Comparison of ENCODE assay signal across 16 cellular contexts in genomic region chr2:227454323-227454860, GRCh38. TPM values are rescaled to one million over a fixed set of nuclear protein-coding genes. Genes with fewer than 3 reads are reported as not detected.
DNase-seq lines count a peak whose midpoint lies in the region; ATAC-seq, FAIRE-seq and TF ChIP-seq lines count a peak whose summit lies in the region.
"Had no signal": no experiment of that assay in that cellular context is flagged by ENCODE, and none has a peak within 500 bp of the region (broad histone marks: within the 10 kb centered on the region; RNA-seq: fewer than 3 reads in every experiment).

No MANE protein-coding gene starts in this region.

- no peak overlapping the region for H2BK12ac ChIP-seq in H9 (ENCODE audit: insufficient read length, low read depth, low read length)

- H3K9me3 Mint-ChIP-seq in H9 (no peaks in the 10 kb centered on the region), brain (no peaks in the 10 kb centered on the region)
- H3K9me3 Mint-ChIP-seq in stimulated activated naive B cell treated with anti-CD40 and anti-IgM and Interleukin-4, amounts not matched to agents 10 μg/mL and 1 μg/mL and 100 μg/mL, for 72 hours = no peaks in the 10 kb centered on the region

- no peak overlapping the region for H3K4me3 ChIP-seq in BLaER1 treated with 17β-estradiol and CSF1 and Interleukin-3, amounts not matched to agents 10 nM and 100 nM
- H3K4me3 ChIP-seq: GM23248, SK-N-MC had no signal

- peaks cover 36 to 100% (median 83%) of the 10 kb centered on the region in 10 experiments for H3K4me1 ChIP-seq in BLaER1 treated with 17β-estradiol and CSF1 and Interleukin-3, amounts not matched to agents 10 nM and 100 nM
- no peaks in the 10 kb centered on the region; the same call in 1 of the 2 replicates for H3K4me1 ChIP-seq in H9 (ENCODE audit: insufficient read depth, low read length)

- no peak overlapping the region for H3K4me3 Mint-ChIP-seq in H9
- H3K4me3 Mint-ChIP-seq in brain = no peak overlapping the region
- no peak overlapping the region for H3K4me3 Mint-ChIP-seq in stimulated activated naive B cell treated with anti-CD40 and anti-IgM and Interleukin-4, amounts not matched to agents 10 μg/mL and 1 μg/mL and 100 μg/mL, for 72 hours

- no peak overlapping the region for H3K4ac ChIP-seq in H9 (ENCODE audit: low read depth, low read length)

- H3K23ac ChIP-seq in H9 (ENCODE audit: insufficient read length, low read depth, low read length) = no peak overlapping the region

- DNase-seq in H9 (no peak), iPS-NIHi7 (ENCODE audit: extremely low spot score) (no peak), frontal cortex (ENCODE audit: low spot score in 2 of 2) (no peak)
- no peak for DNase-seq in stimulated activated naive B cell treated with anti-CD40 and anti-IgM and Interleukin-4, amounts not matched to agents 10 μg/mL and 1 μg/mL and 100 μg/mL, for 72 hours
- DNase-seq: DND-41, GDM1, GM23248, NCI-H1105 treated with DMSO at 0.1 percent for 48 hours, NCI-H187 treated with DMSO at 0.1 percent for 48 hours, NCI-H526 treated with DMSO at 0.1 percent for 48 hours, Right ventricle myocardium superior had no signal

- no peak overlapping the region for H2BK20ac ChIP-seq in H9 (ENCODE audit: low read depth, low read length, poor library complexity, severe bottlenecking)

- H3K36me3 Mint-ChIP-seq in H9 (ENCODE audit: insufficient read depth in 1 of 3, low read depth in 3 of 3) (no peaks in the 10 kb centered on the region), brain (no peaks in the 10 kb centered on the region)
- H3K36me3 Mint-ChIP-seq in stimulated activated naive B cell treated with anti-CD40 and anti-IgM and Interleukin-4, amounts not matched to agents 10 μg/mL and 1 μg/mL and 100 μg/mL, for 72 hours = no peaks in the 10 kb centered on the region

- no peak overlapping the region for H3K9ac ChIP-seq in BLaER1 treated with 17β-estradiol and CSF1 and Interleukin-3, amounts not matched to agents 10 nM and 100 nM
- no peak overlapping the region for H3K9ac ChIP-seq in H9 (ENCODE audit: extremely low read depth, insufficient read length, low read length)
- H3K9ac ChIP-seq: GM23248 had no signal

- no peaks in the 10 kb centered on the region for H3K27me3 ChIP-seq in BLaER1 treated with 17β-estradiol and CSF1 and Interleukin-3, amounts not matched to agents 10 nM and 100 nM
- no peaks in the 10 kb centered on the region for H3K27me3 ChIP-seq in H9 (ENCODE audit: insufficient read depth, low read length)

- H2AFZ ChIP-seq in H9 (ENCODE audit: low read length) = no peak overlapping the region
- H2AFZ ChIP-seq: GM23248 had no signal

- TF ChIP-seq CTCF in H9 (conservative IDR thresholded peaks at IDR 0.05) (no peak), brain (conservative IDR thresholded peaks at IDR 0.05) (no peak)

- H3K27me3 Mint-ChIP-seq in H9 (ENCODE audit: low read depth) (no peaks in the 10 kb centered on the region), brain (no peaks in the 10 kb centered on the region)
- H3K27me3 Mint-ChIP-seq in stimulated activated naive B cell treated with anti-CD40 and anti-IgM and Interleukin-4, amounts not matched to agents 10 μg/mL and 1 μg/mL and 100 μg/mL, for 72 hours = no peaks in the 10 kb centered on the region

- FAIRE-seq in frontal cortex (lab: Jason Lieb, UNC) = no peak
- FAIRE-seq: RCC 7860 had no signal

- H3K4me2 ChIP-seq in BLaER1 treated with 17β-estradiol and CSF1 and Interleukin-3, amounts not matched to agents 10 nM and 100 nM = peak overlapping the region in 8 of 11 experiments; percentile 16 to 87 (median 51); a peak in 13 of 22 replicates
- no peak overlapping the region for H3K4me2 ChIP-seq in H9 (ENCODE audit: insufficient read depth, insufficient read length, low read length)

- H3K14ac ChIP-seq in H9 (ENCODE audit: insufficient read depth, low read length) = peak overlapping the region; percentile 65; the same call in 1 of the 2 replicates

- H3K79me1 ChIP-seq in H9 (ENCODE audit: insufficient read depth, low read depth, low read length, poor library complexity, severe bottlenecking) = no peaks in the 10 kb centered on the region

- H3T11ph ChIP-seq in H9 (ENCODE audit: low read length) = no peak overlapping the region

- H2BK15ac ChIP-seq in H9 (ENCODE audit: low read depth, low read length) = no peak overlapping the region

- no peaks in the 10 kb centered on the region for H4K20me1 ChIP-seq in BLaER1 treated with 17β-estradiol and CSF1 and Interleukin-3, amounts not matched to agents 10 nM and 100 nM
- H4K20me1 ChIP-seq in H9 (ENCODE audit: control insufficient read depth, insufficient read depth, insufficient read length) = no peaks in the 10 kb centered on the region

- H3K56ac ChIP-seq in H9 (ENCODE audit: insufficient read length, low read depth, low read length) = no peak overlapping the region

- no peak overlapping the region for H2AK5ac ChIP-seq in H9 (ENCODE audit: insufficient read length, low read length)

- H3K9me3 ChIP-seq in BLaER1 treated with 17β-estradiol and CSF1 and Interleukin-3, amounts not matched to agents 10 nM and 100 nM (replicated peaks in 1 of 11) = no peaks in the 10 kb centered on the region
- no peaks in the 10 kb centered on the region for H3K9me3 ChIP-seq in H9 (ENCODE audit: control insufficient read depth, low read depth, low read length)

- H3K27ac ChIP-seq in BLaER1 treated with 17β-estradiol and CSF1 and Interleukin-3, amounts not matched to agents 10 nM and 100 nM = peak overlapping the region in 4 of 11 experiments; percentile 8 to 22 (median 14); a peak in 5 of 22 replicates
- H3K27ac ChIP-seq in H9 (ENCODE audit: insufficient read length, low read depth, low read length) = no peak overlapping the region
- H3K27ac ChIP-seq: GM23248, SK-N-MC had no signal

- H2BK120ac ChIP-seq in H9 (ENCODE audit: low read depth, low read length, poor library complexity, severe bottlenecking) = no peak overlapping the region

- H4K8ac ChIP-seq in H9 (replicated peaks; ENCODE audit: insufficient read length, low read depth, low read length) = no peak overlapping the region

- H4K91ac ChIP-seq in H9 (ENCODE audit: insufficient read length, low read depth, low read length) = no peak overlapping the region

- no peak overlapping the region for H3K18ac ChIP-seq in H9 (ENCODE audit: insufficient read length, low read depth, low read length)

- H3K4me1 Mint-ChIP-seq in H9 = peaks cover 12 to 15% of the 10 kb centered on the region in 2 experiments
- peaks cover 11% of the 10 kb centered on the region for H3K4me1 Mint-ChIP-seq in brain
- H3K4me1 Mint-ChIP-seq in stimulated activated naive B cell treated with anti-CD40 and anti-IgM and Interleukin-4, amounts not matched to agents 10 μg/mL and 1 μg/mL and 100 μg/mL, for 72 hours = peaks cover 35 to 64% of the 10 kb centered on the region in 2 donors

- H3K27ac Mint-ChIP-seq in H9 = peak overlapping the region in 1 of 3 experiments; percentile 13; a peak in 1 of 7 replicates
- H3K27ac Mint-ChIP-seq in brain = peak overlapping the region in 3 of 5 experiments; percentile 2 to 45 (median 24)
- H3K27ac Mint-ChIP-seq in stimulated activated naive B cell treated with anti-CD40 and anti-IgM and Interleukin-4, amounts not matched to agents 10 μg/mL and 1 μg/mL and 100 μg/mL, for 72 hours = peak overlapping the region; percentile 27

- ATAC-seq in stimulated activated naive B cell treated with anti-CD40 and anti-IgM and Interleukin-4, amounts not matched to agents 10 μg/mL and 1 μg/mL and 100 μg/mL, for 72 hours (replicated peaks) = peak; percentile 32 to 47
- no peak for ATAC-seq in HG02981 (IDR thresholded peaks at IDR 0.05; ENCODE audit: unreplicated experiment)

- H3K23me2 ChIP-seq in H9 (ENCODE audit: insufficient read length, low read depth, low read length, poor library complexity, severe bottlenecking) = no peaks in the 10 kb centered on the region

- H3K36me3 ChIP-seq in BLaER1 treated with 17β-estradiol and CSF1 and Interleukin-3, amounts not matched to agents 10 nM and 100 nM = no peaks in the 10 kb centered on the region

- no peak overlapping the region for H2BK5ac ChIP-seq in H9 (ENCODE audit: insufficient read length, low read length)

- H4K5ac ChIP-seq in H9 (ENCODE audit: insufficient read length, low read depth, low read length) = no peak overlapping the region

- H3K79me2 ChIP-seq in H9 (ENCODE audit: insufficient read depth, low read length) = no peaks in the 10 kb centered on the region

RNA-seq across cellular contexts. Expression of gene AGFG1, which starts 17.6 kb away (rescaled TPM):
- total RNA-seq in H9 (2021) (106 and 109 TPM in 2 replicates), frontal cortex (73.0 TPM)
- polyA plus RNA-seq in brain (ENCODE audit: insufficient read depth, low read depth, low replicate concordance) = 39.7 TPM
